1 cellular context compared by ENCODE assay signal in genomic region chr2:108650465-108650864, GRCh38.
A peak's percentile ranks its signal among the peaks of the same experiment; 100 is the strongest.
TF ChIP-seq lines count a peak whose summit lies in the region.

No MANE protein-coding gene starts in this region.

TF ChIP-seq in IMR-90, 13 proteins besides CTCF, POLR2A, EP300 and RAD21:
- TF ChIP-seq CEBPB (IDR thresholded peaks at IDR 0.05; ENCODE audit: low read depth, low read length) = 0 out of 2 replicates have a peak, but pooled peaks have one; percentile 16
